ENCODE assay signal across 9 cellular contexts in genomic region chr2:69309336-69310048, GRCh38.
DNase-seq lines count a peak whose midpoint lies in the region; ATAC-seq and TF ChIP-seq lines count a peak whose summit lies in the region.
"Had no signal": no experiment of that assay in that cellular context is flagged by ENCODE, and none has a peak within 500 bp of the region (broad histone marks: within the 10 kb centered on the region; RNA-seq: fewer than 3 reads in every experiment).

No MANE protein-coding gene starts in this region.

- H3K27me3 ChIP-seq in CD4-positive, alpha-beta T cell (ENCODE audit: control insufficient read depth, insufficient read depth, low read length), result peaks cover 9% of the 10 kb centered on the region
- H3K27me3 ChIP-seq in neural cell (ENCODE audit: insufficient read depth, low read depth, low read length), result peaks cover 23% of the 10 kb centered on the region

- H3K9me2 ChIP-seq in neural cell (ENCODE audit: insufficient read depth, low read length), result no peaks in the 10 kb centered on the region

- no peak overlapping the region for H3K4me3 ChIP-seq in neural cell (ENCODE audit: low read length)

- H3K4me2 ChIP-seq in neural cell (ENCODE audit: low read length), result no peak overlapping the region

- H3K36me3 ChIP-seq in neural cell (ENCODE audit: insufficient read depth, low read length), result no peaks in the 10 kb centered on the region

- H3K27ac Mint-ChIP-seq in CD4-positive, alpha-beta T cell, result peak overlapping the region; percentile 54
- H3K27ac Mint-ChIP-seq: activated naive CD8-positive, alpha-beta T cell had no signal

- CTCF ChIA-PET in CD4-positive, alpha-beta T cell (lab: Charles Lee), result interaction anchor here (0.6 kb wide), 1 partner anchor 56 kb away, joined by 6 read pairs; no protein-coding TSS in a partner anchor

- H3K9me3 Mint-ChIP-seq in CD4-positive, alpha-beta T cell, result peaks cover 3% of the 10 kb centered on the region

- H3K4me3 Mint-ChIP-seq in CD4-positive, alpha-beta T cell, result peak overlapping the region; percentile 57
- H3K4me3 Mint-ChIP-seq: activated naive CD8-positive, alpha-beta T cell had no signal

- H2AFZ ChIP-seq in neural cell (ENCODE audit: low read depth, low read length), result no peak overlapping the region

- intact Hi-C loops in CD4-positive, alpha-beta T cell (cut with DNase I, micrococcal nuclease), result loop anchor here in 1 of 2 experiments (5.0 kb wide), 2 partner anchors 282 to 847 kb away; no protein-coding TSS in a partner anchor

- no peaks in the 10 kb centered on the region for H3F3A ChIP-seq in neural cell (ENCODE audit: insufficient read depth, low read length, poor library complexity, severe bottlenecking)

- no peaks in the 10 kb centered on the region for H4K20me1 ChIP-seq in neural cell (ENCODE audit: insufficient read depth)

- peak; percentile 54 for TF ChIP-seq EP300 in neural cell (conservative IDR thresholded peaks at IDR 0.05; ENCODE audit: poor library complexity, severe bottlenecking)

- peaks cover 10% of the 10 kb centered on the region for H3K36me3 Mint-ChIP-seq in CD4-positive, alpha-beta T cell (ENCODE audit: low read depth)

- H3K4me1 Mint-ChIP-seq in CD4-positive, alpha-beta T cell (ENCODE audit: low read depth), result peaks cover 31% of the 10 kb centered on the region

- H3K79me2 ChIP-seq in neural cell (replicated peaks; ENCODE audit: insufficient read depth, low read length), result no peaks in the 10 kb centered on the region

- ATAC-seq in CD4-positive, alpha-beta T cell (ENCODE audit: poor library complexity), result no peak
- ATAC-seq in GM18519 (IDR thresholded peaks at IDR 0.05; ENCODE audit: low FRiP score, unreplicated experiment), result no peak
- ATAC-seq in HG02938 (IDR thresholded peaks at IDR 0.05; ENCODE audit: unreplicated experiment), result no peak
- ATAC-seq in GM19351 (IDR thresholded peaks at IDR 0.05; ENCODE audit: unreplicated experiment), result no peak

- H3K9me3 ChIP-seq in CD4-positive, alpha-beta T cell (ENCODE audit: control insufficient read depth, low read length), result no peaks in the 10 kb centered on the region
- H3K9me3 ChIP-seq in neural cell (ENCODE audit: low read length), result no peaks in the 10 kb centered on the region

- POLR2A ChIA-PET in CD4-positive, alpha-beta T cell (lab: Charles Lee), result no interaction called here

- no peak for DNase-seq in CD4-positive, alpha-beta T cell
- DNase-seq in NCI-H2196 treated with DMSO at 0.1 percent for 48 hours (lab: John Stamatoyannopoulos, UW; ENCODE audit: unreplicated experiment) (peak; percentile 5), epidermal melanocyte (ENCODE audit: insufficient read length, low spot score) (peak; percentile 41)
- no peak for DNase-seq in stimulated activated CD4-positive, alpha-beta T cell treated with anti-CD3 and anti-CD28 coated beads, Interleukin-1b, Interleukin-23, amount 100 ng/mL, for 48 hours

- TF ChIP-seq CTCF in CD4-positive, alpha-beta T cell (IDR thresholded peaks at IDR 0.05), result no peak
- no peak for TF ChIP-seq CTCF in neural cell (IDR thresholded peaks at IDR 0.05; ENCODE audit: poor library complexity, severe bottlenecking)

- no peak overlapping the region for H3K27ac ChIP-seq in CD4-positive, alpha-beta T cell (ENCODE audit: low read depth, low read length)
- H3K27ac ChIP-seq in neural cell (ENCODE audit: low read length), result no peak overlapping the region

- TF ChIP-seq RAD21 in neural cell (conservative IDR thresholded peaks at IDR 0.05), result no peak

- peaks cover 15% of the 10 kb centered on the region for H3K27me3 Mint-ChIP-seq in CD4-positive, alpha-beta T cell

- H3K9ac ChIP-seq in neural cell (ENCODE audit: low read length), result no peak overlapping the region

TF ChIP-seq in neural cell, 6 proteins besides CTCF, POLR2A, EP300 and RAD21:
- TF ChIP-seq EZH2 (IDR thresholded peaks at IDR 0.05; ENCODE audit: borderline replicate concordance, insufficient read depth, low read length, poor library complexity, severe bottlenecking), result no peak
- peak; percentile 8 for TF ChIP-seq POLR2AphosphoS5 (IDR thresholded peaks at IDR 0.05)

Comparison
In these comparisons a context has a peak if more than half of its experiments do, and no peak if none do; other contexts are left out.
1. DNase-seq: peak in NCI-H2196 treated with DMSO at 0.1 percent for 48 hours (single experiment) and epidermal melanocyte (single experiment); none in CD4-positive, alpha-beta T cell (0 of 10) and stimulated activated CD4-positive, alpha-beta T cell treated with anti-CD3 and anti-CD28 coated beads, Interleukin-1b, Interleukin-23, amount 100 ng/mL, for 48 hours (single experiment).